ENCODE assay signal across 10 cellular contexts in genomic region chr17:27282054-27282501, GRCh38. TPM values are rescaled to one million over a fixed set of nuclear protein-coding genes. Genes with fewer than 3 reads are reported as not detected.
DNase-seq lines count a peak whose midpoint lies in the region; ATAC-seq and TF ChIP-seq lines count a peak whose summit lies in the region.
"Had no signal": no experiment of that assay in that cellular context is flagged by ENCODE, and none has a peak within 500 bp of the region (broad histone marks: within the 10 kb centered on the region; RNA-seq: fewer than 3 reads in every experiment).

No MANE protein-coding gene starts in this region.

- H3K4me1 ChIP-seq in right lobe of liver (no peaks in the 10 kb centered on the region), esophagus squamous epithelium (peaks cover 0 to 6% (median 0%) of the 10 kb centered on the region in 3 donors)

- H3K27me3 ChIP-seq in right lobe of liver (no peaks in the 10 kb centered on the region), esophagus squamous epithelium (no peaks in the 10 kb centered on the region), WERI-Rb-1 (ENCODE audit: insufficient read depth, low read depth, severe bottlenecking) (no peaks in the 10 kb centered on the region)

- H3K36me3 ChIP-seq in right lobe of liver (no peaks in the 10 kb centered on the region), esophagus squamous epithelium (no peaks in the 10 kb centered on the region), WERI-Rb-1 (no peaks in the 10 kb centered on the region)

- TF ChIP-seq CTCF in right lobe of liver (IDR thresholded peaks at IDR 0.05), result no peak
- TF ChIP-seq CTCF in esophagus squamous epithelium (IDR thresholded peaks at IDR 0.05), result no peak
- no peak for TF ChIP-seq CTCF in WERI-Rb-1 (IDR thresholded peaks at IDR 0.05; ENCODE audit: low read depth, low read length)

- H3K27ac ChIP-seq in right lobe of liver, result no peak overlapping the region
- H3K27ac ChIP-seq in esophagus squamous epithelium, result no peak overlapping the region
- no peak overlapping the region for H3K27ac ChIP-seq in WERI-Rb-1
- H3K27ac ChIP-seq: VCaP had no signal

- H3K9me3 ChIP-seq in right lobe of liver, result no peaks in the 10 kb centered on the region
- no peaks in the 10 kb centered on the region for H3K9me3 ChIP-seq in esophagus squamous epithelium
- H3K9me3 ChIP-seq in WERI-Rb-1 (ENCODE audit: severe bottlenecking), result no peaks in the 10 kb centered on the region

- peak; percentile 76 for ATAC-seq in GM21717 (IDR thresholded peaks at IDR 0.05; ENCODE audit: unreplicated experiment)
- ATAC-seq in right lobe of liver, result peak in 3 of 4 donors; percentile 47 to 61 (median 48)
- no peak for ATAC-seq in stimulated activated naive CD8-positive, alpha-beta T cell treated with anti-CD3 and anti-CD28 coated beads, Interleukin-15, amount 100 ng/mL, for 72 hours

- H3K4me1 Mint-ChIP-seq in stimulated activated naive CD8-positive, alpha-beta T cell treated with anti-CD3 and anti-CD28 coated beads, Interleukin-15, amount 100 ng/mL, for 72 hours, result peaks cover 6% of the 10 kb centered on the region

- no peak for TF ChIP-seq POLR2A in right lobe of liver (IDR thresholded peaks at IDR 0.05)
- TF ChIP-seq POLR2A in esophagus squamous epithelium (IDR thresholded peaks at IDR 0.05), result no peak

- peak; percentile 65 for DNase-seq in GM04503 (ENCODE audit: low read depth)
- peak; percentile 72 for DNase-seq in NOMO-1 treated with DMSO at 0.1 percent for 48 hours (lab: John Stamatoyannopoulos, UW; ENCODE audit: unreplicated experiment)
- DNase-seq in right lobe of liver, result no peak
- no peak for DNase-seq in stimulated activated naive CD8-positive, alpha-beta T cell treated with anti-CD3 and anti-CD28 coated beads, Interleukin-15, amount 100 ng/mL, for 72 hours
- DNase-seq in esophagus squamous epithelium (lab: John Stamatoyannopoulos, UW), result no peak
- no peak for DNase-seq in WERI-Rb-1
- DNase-seq in NCI-H187 (lab: John Stamatoyannopoulos, UW), result no peak
- DNase-seq: NCI-H2081 had no signal

- no peak overlapping the region for H3K4me3 ChIP-seq in right lobe of liver
- no peak overlapping the region for H3K4me3 ChIP-seq in esophagus squamous epithelium
- no peak overlapping the region for H3K4me3 ChIP-seq in WERI-Rb-1 (ENCODE audit: low read depth, low read length)

- intact Hi-C loops in right lobe of liver (cut with DNase I) (no loop called here), esophagus squamous epithelium (cut with DNase I) (no loop called here)

- WGBS in right lobe of liver (ENCODE audit: insufficient coverage, low coverage, low lambda C conversion rate, missing lambda C conversion rate), result 82% methylated on average over 1 of the region's 1 CpG
- WGBS in esophagus squamous epithelium, 2 donors, result 43 to 60% methylated on average over 1 of the region's 1 CpG

- no peaks in the 10 kb centered on the region for H3K9me3 Mint-ChIP-seq in stimulated activated naive CD8-positive, alpha-beta T cell treated with anti-CD3 and anti-CD28 coated beads, Interleukin-15, amount 100 ng/mL, for 72 hours

- H3K4me3 Mint-ChIP-seq in stimulated activated naive CD8-positive, alpha-beta T cell treated with anti-CD3 and anti-CD28 coated beads, Interleukin-15, amount 100 ng/mL, for 72 hours, result no peak overlapping the region

- no peaks in the 10 kb centered on the region for H3K27me3 Mint-ChIP-seq in stimulated activated naive CD8-positive, alpha-beta T cell treated with anti-CD3 and anti-CD28 coated beads, Interleukin-15, amount 100 ng/mL, for 72 hours

- no peak overlapping the region for H3K27ac Mint-ChIP-seq in stimulated activated naive CD8-positive, alpha-beta T cell treated with anti-CD3 and anti-CD28 coated beads, Interleukin-15, amount 100 ng/mL, for 72 hours

RNA-seq across cellular contexts. Expression of gene WSB1, which starts 11.8 kb away (rescaled TPM):
- total RNA-seq in right lobe of liver, result 10 to 100 TPM; 28.3 to 97.6 (median 35.0) TPM
- 100 to 1,000 TPM in 1 of 4 donors, 10 to 100 TPM in 3; 27.9 to 112 (median 62.8) TPM for total RNA-seq in esophagus squamous epithelium

Comparison
In these comparisons a context has a peak if more than half of its experiments do, and no peak if none do; other contexts are left out.
1. DNase-seq: peak in GM04503 (single experiment) and NOMO-1 treated with DMSO at 0.1 percent for 48 hours (single experiment); none in right lobe of liver (0 of 3), stimulated activated naive CD8-positive, alpha-beta T cell treated with anti-CD3 and anti-CD28 coated beads, Interleukin-15, amount 100 ng/mL, for 72 hours (0 of 2), esophagus squamous epithelium (single experiment), WERI-Rb-1 (single experiment) and NCI-H187 (0 of 2).